In the genomic region with DNA sequence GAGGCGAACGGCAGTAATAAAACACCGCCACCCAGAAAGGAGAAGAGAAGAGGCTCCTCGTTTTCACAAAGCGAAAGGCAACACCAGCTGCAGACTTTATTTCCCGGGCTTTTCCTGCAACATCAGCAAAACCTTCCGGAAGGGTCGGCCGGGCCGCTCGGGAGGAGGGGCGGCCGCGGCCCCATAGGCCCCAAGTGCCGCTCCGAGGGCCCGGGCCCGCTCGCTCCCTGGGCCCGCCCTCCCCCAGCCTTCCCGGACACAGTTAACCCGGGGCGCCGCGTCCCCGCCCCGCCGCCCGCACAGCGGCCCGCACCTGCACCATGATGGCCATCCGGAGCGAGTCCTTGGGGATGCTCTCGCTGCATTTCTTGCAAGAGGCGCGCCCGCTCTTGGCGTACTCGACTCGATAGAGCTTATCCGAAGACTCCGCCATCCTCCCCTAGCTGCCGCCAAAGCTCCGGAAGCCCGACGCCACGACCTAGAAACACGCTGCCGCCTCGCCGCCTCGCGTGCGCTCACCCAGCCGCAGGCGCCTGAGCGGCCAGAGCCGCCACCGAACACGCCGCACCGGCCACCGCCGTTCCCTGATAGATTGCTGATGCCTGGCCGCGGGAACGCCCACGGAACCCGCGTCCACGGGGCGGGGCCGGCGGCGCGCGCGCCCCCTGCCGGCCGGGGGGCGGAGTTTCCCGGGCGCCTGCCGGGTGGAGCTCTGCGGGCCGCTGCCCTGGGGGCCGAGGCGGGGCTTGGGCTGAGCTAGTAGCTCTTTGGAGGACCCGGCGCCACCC, we compare ENCODE assay signal across 8 cellular contexts. TPM values are rescaled to one million over a fixed set of nuclear protein-coding genes. Genes with fewer than 3 reads are reported as not detected.
DNase-seq lines count a peak whose midpoint lies in the region; ATAC-seq and TF ChIP-seq lines count a peak whose summit lies in the region.

Gene PARP1 (minus strand): TSS at position 597 of the 788 bp plus-strand sequence. CDS start 164 bp downstream, at position 433.

- peak; percentile 75 for ATAC-seq in HG02840 (IDR thresholded peaks at IDR 0.05; ENCODE audit: low FRiP score, unreplicated experiment)
- ATAC-seq in T-cell (replicated peaks in 1 of 4), result peak; percentile 87 to 93 (median 88)
- peak; percentile 84 to 94 (median 90) for ATAC-seq in heart left ventricle
- peak; percentile 97 for ATAC-seq in upper lobe of right lung

- H3K27ac ChIP-seq in adipose tissue (ENCODE audit: low read depth, low read length) (no peak within 1 kb of the TSS), heart left ventricle (peak within 1 kb of the TSS; percentile 44 to 93 (median 86)), upper lobe of right lung (peak within 1 kb of the TSS; percentile 80)

- H3K4me3 ChIP-seq in heart left ventricle (peak within 1 kb of the TSS; percentile 62 to 98 (median 88)), upper lobe of right lung (peak within 1 kb of the TSS; percentile 84)

- H3K4me1 ChIP-seq in heart left ventricle (peaks cover 7 to 46% (median 41%) of the 10 kb centered on the region in 12 donors), upper lobe of right lung (peaks cover 30% of the 10 kb centered on the region)

- H3K4me3 Mint-ChIP-seq in T-cell (peak within 1 kb of the TSS; percentile 87 to 93 (median 89)), progenitor cell of endocrine pancreas (ENCODE audit: low read depth) (peak within 1 kb of the TSS; percentile 98)

- H3K36me3 ChIP-seq in heart left ventricle (peaks cover 0 to 3% (median 0%) of the 10 kb centered on the region in 9 donors), upper lobe of right lung (no peaks in the 10 kb centered on the region)

- H3K9me3 ChIP-seq in heart left ventricle (no peaks in the 10 kb centered on the region), upper lobe of right lung (no peaks in the 10 kb centered on the region)

- H3K27ac Mint-ChIP-seq in T-cell (peak within 1 kb of the TSS; percentile 91 to 93), progenitor cell of endocrine pancreas (peak within 1 kb of the TSS; percentile 97)

- H3K9me3 Mint-ChIP-seq in T-cell (no peaks in the 10 kb centered on the region), progenitor cell of endocrine pancreas (ENCODE audit: low read depth) (no peaks in the 10 kb centered on the region)

- H3K27me3 ChIP-seq in heart left ventricle (no peaks in the 10 kb centered on the region), upper lobe of right lung (no peaks in the 10 kb centered on the region)

- POLR2A ChIA-PET in T-cell (lab: Charles Lee), result interaction anchor here (0.6 to 1.0 kb wide), 5 partner anchors 12 to 408 kb away, joined by 3 to 4 read pairs (median 4); partner anchors contain the start of gene SDE2 (in 1 of the 2)

- intact Hi-C loops in heart left ventricle (cut with DNase I), result loop anchor here in 1 of 10 donors (5.0 to 10.0 kb wide), 3 partner anchors 100 to 297 kb away; partner anchors contain the start of gene LIN9
- intact Hi-C loops in upper lobe of right lung (cut with DNase I), result no loop called here

- TF ChIP-seq CTCF in GM13976 (IDR thresholded peaks at IDR 0.05; ENCODE audit: borderline replicate concordance, control extremely low read depth, extremely low read depth, insufficient read depth, missing control alignments) (peak; percentile 71), heart left ventricle (IDR thresholded peaks at IDR 0.05) (peak; percentile 35 to 98 (median 90)), progenitor cell of endocrine pancreas (IDR thresholded peaks at IDR 0.05; ENCODE audit: unreplicated experiment) (peak; percentile 93), upper lobe of right lung (IDR thresholded peaks at IDR 0.05) (peak; percentile 63)

- in situ Hi-C loops in GM13976 (cut with MboI; ENCODE audit: low sequenced_read_pairs, unreplicated experiment), result no loop called here

- DNase-seq in GM13976 (ENCODE audit: low spot score) (peak; percentile 98), NCI-H1436 (lab: John Stamatoyannopoulos, UW) (peak; percentile 96), T-cell (peak; percentile 74 to 91 (median 86)), heart left ventricle (peak; percentile 88 to 94 (median 93)), progenitor cell of endocrine pancreas (ENCODE audit: low spot score, unreplicated experiment) (peak; percentile 79), upper lobe of right lung (peak; percentile 95)

- H3K4me1 Mint-ChIP-seq in T-cell (peaks cover 43 to 50% (median 48%) of the 10 kb centered on the region in 3 donors), progenitor cell of endocrine pancreas (ENCODE audit: low read depth) (peaks cover 28% of the 10 kb centered on the region)

- H3K36me3 Mint-ChIP-seq in T-cell (peaks cover under 1% of the 10 kb centered on the region), progenitor cell of endocrine pancreas (ENCODE audit: insufficient read depth) (no peaks in the 10 kb centered on the region)

- CTCF ChIA-PET in T-cell (lab: Charles Lee), result interaction anchor here (0.5 to 4.0 kb wide), 18 partner anchors 9 to 980 kb away, joined by 3 to 40 read pairs (median 4); partner anchors contain the start of genes COQ8A (in 1 of the 2), LBR (in 1 of the 2) and LIN9 (in 1 of the 2)

- H3K27me3 Mint-ChIP-seq in T-cell, result no peaks in the 10 kb centered on the region
- H3K27me3 Mint-ChIP-seq in progenitor cell of endocrine pancreas, result peaks cover 5% of the 10 kb centered on the region

- 0 to 1% (median 1%) methylated on average over 87 to 90 of the region's 90 CpGs for WGBS in adipose tissue, 3 donors
- 0 to 2% (median 0%) methylated on average over 56 to 90 of the region's 90 CpGs for WGBS in heart left ventricle, 4 donors

- peak; percentile 34 to 81 for TF ChIP-seq POLR2A in heart left ventricle (IDR thresholded peaks at IDR 0.05)

RNA-seq across cellular contexts. Expression of gene PARP1, which starts in this region (rescaled TPM):
- total RNA-seq in T-cell, result 100 to 1,000 TPM in 3 of 5 donors, 10 to 100 TPM in 2; 79.1 to 133 (median 105) TPM
- polyA plus RNA-seq in adipose tissue, result 10 to 100 TPM; 26.5 to 43.8 (median 31.3) TPM
- total RNA-seq in heart left ventricle, result 100 to 1,000 TPM in 8 of 9 donors, 10 to 100 TPM in 1; 98.8 to 168 (median 111) TPM
- 100 to 1,000 TPM in 1 of 2 donors, 10 to 100 TPM in 1; 50.4 to 140 TPM for polyA plus RNA-seq in heart left ventricle
- 153 and 159 TPM in 2 replicates for total RNA-seq in progenitor cell of endocrine pancreas
- total RNA-seq in upper lobe of right lung, result 64.6 TPM
